Comparison of ENCODE assay signal across 12 cellular contexts in genomic region chr12:6346235-6346832, GRCh38. TPM values are rescaled to one million over a fixed set of nuclear protein-coding genes. Genes with fewer than 3 reads are reported as not detected.
DNase-seq lines count a peak whose midpoint lies in the region; ATAC-seq and TF ChIP-seq lines count a peak whose summit lies in the region.
"Had no signal": no experiment of that assay in that cellular context is flagged by ENCODE, and none has a peak within 500 bp of the region (broad histone marks: within the 10 kb centered on the region; RNA-seq: fewer than 3 reads in every experiment).

No MANE protein-coding gene starts in this region.

- no peak for TF ChIP-seq POLR2A in breast epithelium (IDR thresholded peaks at IDR 0.05)

- peaks cover 0 to 8% of the 10 kb centered on the region in 2 donors for H3K36me3 Mint-ChIP-seq in CD4-positive, alpha-beta memory T cell
- peaks cover 38% of the 10 kb centered on the region for H3K36me3 Mint-ChIP-seq in GM23338 (ENCODE audit: low read depth)

- H3K4me3 Mint-ChIP-seq in CD4-positive, alpha-beta memory T cell, result peak overlapping the region in 5 of 8 donors; percentile 25 to 84 (median 71)
- no peak overlapping the region for H3K4me3 Mint-ChIP-seq in GM23338

- CTCF ChIA-PET in CD4-positive, alpha-beta memory T cell (lab: Charles Lee; ENCODE audit: partially characterized antibody), result interaction anchor here (0.8 to 9.7 kb wide), 7 partner anchors 11 to 119 kb away, joined by 3 to 155 read pairs (median 5); no protein-coding TSS in a partner anchor

- no peaks in the 10 kb centered on the region for H3K27me3 ChIP-seq in CD4-positive, alpha-beta memory T cell (ENCODE audit: insufficient read depth, low read length)
- H3K27me3 ChIP-seq in GM23338 (ENCODE audit: insufficient read depth) (no peaks in the 10 kb centered on the region), breast epithelium (no peaks in the 10 kb centered on the region)

- H3K4me1 Mint-ChIP-seq in CD4-positive, alpha-beta memory T cell, result peaks cover 32 to 53% (median 42%) of the 10 kb centered on the region in 4 donors
- H3K4me1 Mint-ChIP-seq in GM23338, result peaks cover 18% of the 10 kb centered on the region

- peak overlapping the region in 5 of 7 donors; percentile 77 to 91 (median 86) for H3K27ac Mint-ChIP-seq in CD4-positive, alpha-beta memory T cell
- H3K27ac Mint-ChIP-seq in GM23338, result no peak overlapping the region

- no peak overlapping the region for H2AFZ ChIP-seq in GM23338

- no peak for DNase-seq in CD4-positive, alpha-beta memory T cell
- no peak for DNase-seq in GM23338 (ENCODE audit: low spot score)
- DNase-seq in breast epithelium (ENCODE audit: low spot score in 2 of 2), result no peak
- no peak for DNase-seq in iPS-NIHi7 (ENCODE audit: extremely low spot score)
- no peak for DNase-seq in effector CD8-positive, alpha-beta T cell (lab: John Stamatoyannopoulos, UW)
- DNase-seq: activated T-cell treated with anti-CD3 and anti-CD28 coated beads, Interleukin-2, amount 50 U/mL, for 48 hours; NCI-H1436; NK-92 treated with Interleukin-12 subunit alpha and Interleukin-12 subunit beta, amount 100 ng/mL, for 24 hours had no signal

- TF ChIP-seq CTCF in GM23338 (conservative IDR thresholded peaks at IDR 0.05; ENCODE audit: low read depth in 2 of 2) (no peak), breast epithelium (IDR thresholded peaks at IDR 0.05) (no peak)

- H3F3A ChIP-seq in GM23338 (replicated peaks; ENCODE audit: low read depth), result no peaks in the 10 kb centered on the region; the same call in 1 of the 2 replicates

- H3K27ac ChIP-seq in CD4-positive, alpha-beta memory T cell (ENCODE audit: low read depth, low read length), result no peak overlapping the region
- H3K27ac ChIP-seq in GM23338 (ENCODE audit: low read depth) (no peak overlapping the region), breast epithelium (peak overlapping the region; percentile 75 to 88), skin epidermis (peak overlapping the region in 14 of 21 experiments; percentile 20 to 78 (median 59))

- H3K9me3 Mint-ChIP-seq in CD4-positive, alpha-beta memory T cell, result no peaks in the 10 kb centered on the region
- H3K9me3 Mint-ChIP-seq in GM23338, result no peaks in the 10 kb centered on the region

- H3K27me3 Mint-ChIP-seq in CD4-positive, alpha-beta memory T cell, result no peaks in the 10 kb centered on the region
- H3K27me3 Mint-ChIP-seq in GM23338 (ENCODE audit: insufficient read depth, low read depth, poor library complexity), result peaks cover 5% of the 10 kb centered on the region

- H4K20me1 ChIP-seq in GM23338 (replicated peaks; ENCODE audit: insufficient read depth), result no peaks in the 10 kb centered on the region

- ATAC-seq in GM23338 (no peak), GM21367 (IDR thresholded peaks at IDR 0.05; ENCODE audit: unreplicated experiment) (no peak)

- no peak overlapping the region for H3K4me3 ChIP-seq in CD4-positive, alpha-beta memory T cell (ENCODE audit: low read length in 2 of 2)
- H3K4me3 ChIP-seq in GM23338 (no peak overlapping the region), breast epithelium (no peak overlapping the region), skin epidermis (peak overlapping the region in 1 of 7 experiments; percentile 0)
- H3K4me3 ChIP-seq: lung had no signal

- H3K9me3 ChIP-seq in CD4-positive, alpha-beta memory T cell (ENCODE audit: control insufficient read depth in 1 of 2, low read length in 2 of 2), result no peaks in the 10 kb centered on the region
- H3K9me3 ChIP-seq in breast epithelium, result no peaks in the 10 kb centered on the region

- peaks cover 4% of the 10 kb centered on the region; the same call in 1 of the 2 replicates for H3K9me2 ChIP-seq in GM23338 (ENCODE audit: insufficient read depth)

- no peak overlapping the region for H3K4me2 ChIP-seq in GM23338

- peaks cover 48% of the 10 kb centered on the region for H3K4me1 ChIP-seq in CD4-positive, alpha-beta memory T cell (ENCODE audit: insufficient read depth, low read length)
- peaks cover 21% of the 10 kb centered on the region for H3K4me1 ChIP-seq in GM23338 (ENCODE audit: insufficient read depth)
- H3K4me1 ChIP-seq in breast epithelium, result peaks cover 9 to 13% of the 10 kb centered on the region in 2 donors

- H3K36me3 ChIP-seq in CD4-positive, alpha-beta memory T cell (ENCODE audit: insufficient read depth, low read length), result no peaks in the 10 kb centered on the region
- H3K36me3 ChIP-seq in GM23338 (ENCODE audit: insufficient read depth) (no peaks in the 10 kb centered on the region; the same call in 1 of the 2 replicates), breast epithelium (no peaks in the 10 kb centered on the region)

- peaks cover 6% of the 10 kb centered on the region for H3K79me2 ChIP-seq in GM23338 (replicated peaks; ENCODE audit: insufficient read depth)

- POLR2A ChIA-PET in CD4-positive, alpha-beta memory T cell (lab: Charles Lee; ENCODE audit: partially characterized antibody), result interaction anchor here (0.8 to 15.2 kb wide), 12 partner anchors 10 to 189 kb away, joined by 3 to 250 read pairs (median 4); partner anchors contain the start of gene LTBR

- intact Hi-C loops in CD4-positive, alpha-beta memory T cell (cut with micrococcal nuclease), result no loop called here
- intact Hi-C loops in breast epithelium (cut with DNase I; ENCODE audit: low total_unique reads), result no loop called here

TF ChIP-seq in GM23338, 12 proteins besides CTCF, POLR2A, EP300 and RAD21:
- TF ChIP-seq REST (IDR thresholded peaks at IDR 0.05; ENCODE audit: unreplicated experiment), result no peak
- TF ChIP-seq ETS1 (IDR thresholded peaks at IDR 0.05), result no peak
- no peak for TF ChIP-seq EZH2phosphoT487 (IDR thresholded peaks at IDR 0.05; ENCODE audit: unreplicated experiment)
- no peak for TF ChIP-seq ZNF331 (CRISPR knock-in tag; IDR thresholded peaks at IDR 0.05; ENCODE audit: low read depth)
- no peak for TF ChIP-seq JUNB (IDR thresholded peaks at IDR 0.05; ENCODE audit: unreplicated experiment)
- TF ChIP-seq POLR2AphosphoS5 (IDR thresholded peaks at IDR 0.05; ENCODE audit: low read depth), result 0 out of 2 replicates have a peak, but pooled peaks have one; percentile 20

RNA-seq across cellular contexts. Expression of gene TNFRSF1A, which starts 4.5 kb away (rescaled TPM):
- total RNA-seq in CD4-positive, alpha-beta memory T cell, result 10 to 100 TPM; 80.7 to 86.7 TPM
- 10 to 100 TPM; 14.5 to 36.4 TPM for polyA plus RNA-seq in CD4-positive, alpha-beta memory T cell
- 36.7 and 43.4 TPM in 2 replicates for total RNA-seq in GM23338 (2014; rRNA removed; shearing (Covaris generic))
- polyA plus RNA-seq in GM23338 (2016; fragmentation: Nextera tagmentation; extraction: Ambion mirVana), result 24.3 and 28.5 TPM in 2 replicates
- 100 to 1,000 TPM; 232 to 256 (median 238) TPM for total RNA-seq in breast epithelium

RNA-seq across cellular contexts. Expression of gene SCNN1A, which starts 29.0 kb away (rescaled TPM):
- 1 to 10 TPM in 1 of 2 experiments, under 1 TPM in 1; 0.67 to 1.3 TPM for total RNA-seq in CD4-positive, alpha-beta memory T cell
- under 1 TPM; 0.24 to 0.53 TPM for polyA plus RNA-seq in CD4-positive, alpha-beta memory T cell
- total RNA-seq in GM23338 (2014; rRNA removed; shearing (Covaris generic)), result 125 and 134 TPM in 2 replicates
- 34.0 and 37.1 TPM in 2 replicates for polyA plus RNA-seq in GM23338 (2016; fragmentation: Nextera tagmentation; extraction: Ambion mirVana)
- 100 to 1,000 TPM in 1 of 3 donors, 10 to 100 TPM in 1, 1 to 10 TPM in 1; 1.3 to 175 (median 93.7) TPM for total RNA-seq in breast epithelium
- total RNA-seq: frontal cortex had no signal

RNA-seq across cellular contexts. Expression of gene PLEKHG6, which starts 35.9 kb away (rescaled TPM):
- total RNA-seq in CD4-positive, alpha-beta memory T cell, result not detected
- polyA plus RNA-seq in CD4-positive, alpha-beta memory T cell, result under 1 TPM in 1 of 2 donors, not detected in 1; 0.22 TPM
- 21.3 and 174 TPM in 2 replicates for total RNA-seq in GM23338 (2014; rRNA removed; shearing (Covaris generic))
- polyA plus RNA-seq in GM23338 (2016; fragmentation: Nextera tagmentation; extraction: Ambion mirVana), result 15.7 and 18.0 TPM in 2 replicates
- total RNA-seq in breast epithelium, result 10 to 100 TPM; 11.9 to 43.6 (median 42.4) TPM

RNA-seq across cellular contexts. Expression of gene LTBR, which starts 37.6 kb away (rescaled TPM):
- 1 to 10 TPM; 1.1 to 1.3 TPM for total RNA-seq in CD4-positive, alpha-beta memory T cell
- polyA plus RNA-seq in CD4-positive, alpha-beta memory T cell, result not detected
- 6.8 and 7.1 TPM in 2 replicates for total RNA-seq in GM23338 (2014; rRNA removed; shearing (Covaris generic))
- polyA plus RNA-seq in GM23338 (2016; fragmentation: Nextera tagmentation; extraction: Ambion mirVana), result 6.1 and 10.5 TPM in 2 replicates
- total RNA-seq in breast epithelium, result 100 to 1,000 TPM in 2 of 3 donors, 10 to 100 TPM in 1; 90.1 to 115 (median 108) TPM

Comparison
In these comparisons a context has a peak if more than half of its experiments do, and no peak if none do; other contexts are left out.
1. H3K27ac ChIP-seq: peak in breast epithelium (2 of 2) and skin epidermis (14 of 21); none in CD4-positive, alpha-beta memory T cell (single experiment) and GM23338 (single experiment).
2. RNA of gene PLEKHG6, which starts 35.9 kb away (total RNA-seq): 11.9 to 43.6 TPM in breast epithelium and 21.3 to 174 TPM in GM23338; not detected in CD4-positive, alpha-beta memory T cell; every median in the first group is over 10 times any median in the second.